23 cellular contexts compared by ENCODE assay signal in genomic region chr2:159080641-159081040, GRCh38.
DNase-seq lines count a peak whose midpoint lies in the region; ATAC-seq and TF ChIP-seq lines count a peak whose summit lies in the region.
"Had no signal": no experiment of that assay in that cellular context is flagged by ENCODE, and none has a peak within 500 bp of the region (broad histone marks: within the 10 kb centered on the region; RNA-seq: fewer than 3 reads in every experiment).

No MANE protein-coding gene starts in this region.

- peak overlapping the region in 1 of 2 experiments; percentile 1 for H3K18ac ChIP-seq in mesenchymal stem cell (ENCODE audit: low read depth in 1 of 2, low read length in 2 of 2)

- H3K9me3 ChIP-seq in left ventricle myocardium inferior (replicated peaks) (no peaks in the 10 kb centered on the region), mesenchymal stem cell (ENCODE audit: control insufficient read depth, low read length) (no peaks in the 10 kb centered on the region), upper lobe of right lung (no peaks in the 10 kb centered on the region)

- DNase-seq in left ventricle myocardium inferior (no peak), Right ventricle myocardium superior (no peak), endothelial cell (ENCODE audit: low spot score) (no peak), mesenchymal stem cell (no peak), upper lobe of right lung (no peak), NCI-H524 treated with DMSO at 0.1 percent for 48 hours (lab: John Stamatoyannopoulos, UW) (no peak), NCI-H1436 treated with DMSO at 0.1 percent for 48 hours (lab: John Stamatoyannopoulos, UW) (no peak)
- DNase-seq: DMS153, GOT3, KG1, NCI-H1092 treated with DMSO at 0.1 percent for 48 hours, NCI-H146, NCI-H2029 treated with DMSO at 0.1 percent for 48 hours, NCI-H226, NCI-H510A treated with DMSO at 0.1 percent for 48 hours, NCI-H774 had no signal

- H2BK15ac ChIP-seq in mesenchymal stem cell (ENCODE audit: low read depth, poor library complexity, severe bottlenecking): no peak overlapping the region

- H3K27me3 ChIP-seq in left ventricle myocardium inferior (ENCODE audit: low read depth) (no peaks in the 10 kb centered on the region), mesenchymal stem cell (ENCODE audit: control insufficient read depth in 1 of 2, insufficient read depth in 1 of 2, low read length in 2 of 2) (no peaks in the 10 kb centered on the region), upper lobe of right lung (no peaks in the 10 kb centered on the region)

- H3K79me1 ChIP-seq in mesenchymal stem cell (replicated peaks; ENCODE audit: low read length, poor library complexity, severe bottlenecking): peaks cover 40% of the 10 kb centered on the region

- H3K27ac Mint-ChIP-seq in endothelial cell (ENCODE audit: unreplicated experiment): peak overlapping the region; percentile 22
- H3K27ac Mint-ChIP-seq: B cell had no signal

- H3K14ac ChIP-seq in mesenchymal stem cell (ENCODE audit: low read length in 2 of 2): peak overlapping the region in 1 of 2 experiments; percentile 71

- no peaks in the 10 kb centered on the region for H3K9me3 Mint-ChIP-seq in endothelial cell (ENCODE audit: unreplicated experiment)

- no peak for TF ChIP-seq CTCF in left ventricle myocardium inferior (IDR thresholded peaks at IDR 0.05; ENCODE audit: borderline replicate concordance)
- TF ChIP-seq CTCF in endothelial cell (IDR thresholded peaks at IDR 0.05; ENCODE audit: unreplicated experiment): no peak
- no peak for TF ChIP-seq CTCF in upper lobe of right lung (IDR thresholded peaks at IDR 0.05)

- H3K27ac ChIP-seq in left ventricle myocardium inferior (replicated peaks): peak overlapping the region; percentile 84
- H3K27ac ChIP-seq in mesenchymal stem cell (ENCODE audit: low read length, poor library complexity, severe bottlenecking): no peak overlapping the region
- H3K27ac ChIP-seq in upper lobe of right lung: no peak overlapping the region
- H3K27ac ChIP-seq: A549, HL-60 had no signal

- H3K4me2 ChIP-seq in mesenchymal stem cell (ENCODE audit: low read length, poor library complexity, severe bottlenecking): no peak overlapping the region
- H3K4me2 ChIP-seq: A549 had no signal

- ATAC-seq in Right ventricle myocardium superior (ENCODE audit: poor library complexity) (no peak), upper lobe of right lung (peak; percentile 61), GM18873 (IDR thresholded peaks at IDR 0.05; ENCODE audit: low FRiP score, unreplicated experiment) (no peak)
- ATAC-seq: A549, HCT116, HepG2 had no signal

- H3K36me3 ChIP-seq in left ventricle myocardium inferior (no peaks in the 10 kb centered on the region), mesenchymal stem cell (ENCODE audit: control insufficient read depth in 1 of 2, insufficient read depth in 2 of 2, low read depth in 1 of 2, low read length in 2 of 2) (peaks cover 0 to 21% of the 10 kb centered on the region in 2 experiments), upper lobe of right lung (no peaks in the 10 kb centered on the region)

- WGBS in mesenchymal stem cell: 100% methylated on average over 6 of the region's 6 CpGs

- H3K4ac ChIP-seq in mesenchymal stem cell (ENCODE audit: low read depth in 1 of 2, low read length in 2 of 2): no peak overlapping the region

- intact Hi-C loops in left ventricle myocardium inferior (cut with micrococcal nuclease) (no loop called here), Right ventricle myocardium superior (cut with DNase I) (no loop called here), upper lobe of right lung (cut with DNase I) (no loop called here)

- H3K27me3 Mint-ChIP-seq in endothelial cell (ENCODE audit: unreplicated experiment): peaks cover 7% of the 10 kb centered on the region

- H3K4me3 ChIP-seq in left ventricle myocardium inferior: no peak overlapping the region
- H3K4me3 ChIP-seq in mesenchymal stem cell (ENCODE audit: insufficient read depth in 1 of 2, low read depth in 1 of 2, low read length in 2 of 2): no peak overlapping the region
- H3K4me3 ChIP-seq in upper lobe of right lung: no peak overlapping the region
- H3K4me3 ChIP-seq: A549 had no signal

- no peak overlapping the region for H2AK5ac ChIP-seq in mesenchymal stem cell (ENCODE audit: low read length, severe bottlenecking)

- no peak overlapping the region for H3K9ac ChIP-seq in mesenchymal stem cell (ENCODE audit: low read length)

- no peak overlapping the region for H3K4me3 Mint-ChIP-seq in endothelial cell (ENCODE audit: unreplicated experiment)
- H3K4me3 Mint-ChIP-seq: B cell, CD14-positive monocyte had no signal

- no peaks in the 10 kb centered on the region for H3K36me3 Mint-ChIP-seq in endothelial cell (ENCODE audit: low read depth, unreplicated experiment)
- H3K36me3 Mint-ChIP-seq: CD14-positive monocyte had no signal

- H3K4me1 Mint-ChIP-seq in endothelial cell (ENCODE audit: unreplicated experiment): peaks cover 19% of the 10 kb centered on the region
- H3K4me1 Mint-ChIP-seq: B cell, CD14-positive monocyte had no signal

- peak overlapping the region in 1 of 2 experiments; percentile 4 for H2BK12ac ChIP-seq in mesenchymal stem cell (ENCODE audit: low read length in 2 of 2)

- H2BK5ac ChIP-seq in mesenchymal stem cell (ENCODE audit: low read depth, low read length, poor library complexity, severe bottlenecking): no peak overlapping the region

- H4K8ac ChIP-seq in mesenchymal stem cell (ENCODE audit: low read length): no peak overlapping the region

- H2AFZ ChIP-seq in mesenchymal stem cell (ENCODE audit: low read depth, low read length): no peak overlapping the region

- H3K4me1 ChIP-seq in left ventricle myocardium inferior: peaks cover 79% of the 10 kb centered on the region
- H3K4me1 ChIP-seq in mesenchymal stem cell (ENCODE audit: control insufficient read depth, insufficient read depth, low read depth, low read length): peaks cover 3% of the 10 kb centered on the region
- H3K4me1 ChIP-seq in upper lobe of right lung: peaks cover 21% of the 10 kb centered on the region

- H4K91ac ChIP-seq in mesenchymal stem cell (ENCODE audit: low read length): peak overlapping the region; percentile 59

- H3K23ac ChIP-seq in mesenchymal stem cell (ENCODE audit: low read length in 2 of 2): no peak overlapping the region

- no peak overlapping the region for H2BK120ac ChIP-seq in mesenchymal stem cell (ENCODE audit: low read depth, low read length)
